1 cellular context compared by ENCODE assay signal in the genomic region with DNA sequence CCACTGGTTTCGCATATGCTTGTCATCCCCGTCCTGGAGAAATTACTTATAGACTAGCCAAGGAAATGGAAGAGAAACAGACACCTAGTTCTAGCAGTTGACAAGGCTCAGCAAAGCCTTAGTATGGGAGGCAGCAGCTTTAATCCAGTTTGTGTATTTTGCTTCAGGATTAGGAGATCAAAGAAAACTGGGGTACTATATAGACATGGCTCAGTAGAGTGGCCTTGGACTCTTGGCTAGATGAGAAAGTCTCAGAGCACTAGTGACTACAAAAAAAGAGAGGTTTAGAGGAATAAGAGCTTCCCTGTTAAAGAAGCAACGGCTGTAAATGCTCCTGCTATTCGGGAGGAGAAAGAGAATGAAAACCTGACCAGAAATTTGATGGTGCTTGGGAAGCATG.
TF ChIP-seq lines count a peak whose summit lies in the region.

No MANE protein-coding gene starts in this region.

TF ChIP-seq in HepG2, 621 proteins besides CTCF, POLR2A, EP300 and RAD21 (continued from another document):
- TF ChIP-seq, protein P1, sequence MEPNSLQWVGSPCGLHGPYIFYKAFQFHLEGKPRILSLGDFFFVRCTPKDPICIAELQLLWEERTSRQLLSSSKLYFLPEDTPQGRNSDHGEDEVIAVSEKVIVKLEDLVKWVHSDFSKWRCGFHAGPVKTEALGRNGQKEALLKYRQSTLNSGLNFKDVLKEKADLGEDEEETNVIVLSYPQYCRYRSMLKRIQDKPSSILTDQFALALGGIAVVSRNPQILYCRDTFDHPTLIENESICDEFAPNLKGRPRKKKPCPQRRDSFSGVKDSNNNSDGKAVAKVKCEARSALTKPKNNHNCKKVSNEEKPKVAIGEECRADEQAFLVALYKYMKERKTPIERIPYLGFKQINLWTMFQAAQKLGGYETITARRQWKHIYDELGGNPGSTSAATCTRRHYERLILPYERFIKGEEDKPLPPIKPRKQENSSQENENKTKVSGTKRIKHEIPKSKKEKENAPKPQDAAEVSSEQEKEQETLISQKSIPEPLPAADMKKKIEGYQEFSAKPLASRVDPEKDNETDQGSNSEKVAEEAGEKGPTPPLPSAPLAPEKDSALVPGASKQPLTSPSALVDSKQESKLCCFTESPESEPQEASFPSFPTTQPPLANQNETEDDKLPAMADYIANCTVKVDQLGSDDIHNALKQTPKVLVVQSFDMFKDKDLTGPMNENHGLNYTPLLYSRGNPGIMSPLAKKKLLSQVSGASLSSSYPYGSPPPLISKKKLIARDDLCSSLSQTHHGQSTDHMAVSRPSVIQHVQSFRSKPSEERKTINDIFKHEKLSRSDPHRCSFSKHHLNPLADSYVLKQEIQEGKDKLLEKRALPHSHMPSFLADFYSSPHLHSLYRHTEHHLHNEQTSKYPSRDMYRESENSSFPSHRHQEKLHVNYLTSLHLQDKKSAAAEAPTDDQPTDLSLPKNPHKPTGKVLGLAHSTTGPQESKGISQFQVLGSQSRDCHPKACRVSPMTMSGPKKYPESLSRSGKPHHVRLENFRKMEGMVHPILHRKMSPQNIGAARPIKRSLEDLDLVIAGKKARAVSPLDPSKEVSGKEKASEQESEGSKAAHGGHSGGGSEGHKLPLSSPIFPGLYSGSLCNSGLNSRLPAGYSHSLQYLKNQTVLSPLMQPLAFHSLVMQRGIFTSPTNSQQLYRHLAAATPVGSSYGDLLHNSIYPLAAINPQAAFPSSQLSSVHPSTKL (CRISPR knock-in tag; IDR thresholded peaks at IDR 0.05) = 0 out of 2 replicates have a peak, but pooled peaks have one; percentile 10
- TF ChIP-seq, protein P2, sequence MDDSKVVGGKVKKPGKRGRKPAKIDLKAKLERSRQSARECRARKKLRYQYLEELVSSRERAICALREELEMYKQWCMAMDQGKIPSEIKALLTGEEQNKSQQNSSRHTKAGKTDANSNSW (CRISPR knock-in tag; IDR thresholded peaks at IDR 0.05; ENCODE audit: borderline replicate concordance) = no peak
- TF ChIP-seq HNF4A (CRISPR knock-in tag; IDR thresholded peaks at IDR 0.05) = 0 out of 2 replicates have a peak, but pooled peaks have one; percentile 18
